36 cellular contexts compared by ENCODE assay signal in the genomic region with DNA sequence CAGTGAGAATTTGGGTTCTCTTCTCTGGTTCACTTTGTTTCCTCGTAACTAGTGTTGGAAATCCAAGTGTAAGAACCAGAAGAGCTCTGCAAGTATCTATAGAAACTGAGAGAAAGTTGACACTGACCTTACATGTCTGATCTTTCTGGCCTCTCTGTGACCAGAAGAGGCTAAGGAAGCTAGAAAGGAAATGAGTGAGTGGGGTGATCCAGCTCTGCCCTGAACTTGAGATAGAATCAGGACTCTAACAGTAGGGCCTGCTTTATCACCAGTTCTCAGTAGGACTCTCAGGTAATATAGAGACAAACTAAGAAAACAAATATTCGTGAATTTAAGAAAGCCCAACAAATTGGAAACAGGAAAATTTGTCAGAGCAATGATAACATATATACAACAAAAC.
"Had no signal": no experiment of that assay in that cellular context is flagged by ENCODE, and none has a peak within 500 bp of the region (broad histone marks: within the 10 kb centered on the region; RNA-seq: fewer than 3 reads in every experiment).

No MANE protein-coding gene starts in this region.

- H3K4me3 ChIP-seq: adrenal gland, body of pancreas, breast epithelium, SJCRH30, SK-N-MC had no signal

- H3K27me3 ChIP-seq: adrenal gland, body of pancreas, breast epithelium, SJCRH30 had no signal

- H3K27me3 Mint-ChIP-seq: activated B cell treated with CpG ODN at 0.5 μM for 24 hours; activated CD4-positive, alpha-beta memory T cell treated with anti-CD3 and anti-CD28 coated beads for 36 hours had no signal

- DNase-seq: activated B cell treated with CpG ODN at 0.5 μM for 24 hours; activated CD4-positive, alpha-beta memory T cell treated with anti-CD3 and anti-CD28 coated beads for 36 hours; activated CD4-positive, alpha-beta T cell treated with anti-CD3 and anti-CD28 coated beads for 4 hours; activated CD4-positive, alpha-beta T cell treated with anti-CD3 and anti-CD28 coated beads, Interleukin-2, amount 50 U/mL, for 1 hour; activated CD4-positive, CD25-positive, alpha-beta regulatory T cell treated with anti-CD3 and anti-CD28 coated beads, Interleukin-2, amount 50 U/mL, for 72 hours; activated CD8-positive, alpha-beta memory T cell treated with anti-CD3 and anti-CD28 coated beads, Interleukin-2, amount 50 U/mL, for 4 hours; activated gamma-delta T cell treated with Interleukin-2 at 50 U/mL for 16 hours; activated naive CD4-positive, alpha-beta T cell treated with anti-CD3 and anti-CD28 coated beads for 36 hours; activated T-cell treated with anti-CD3 and anti-CD28 coated beads for 4 hours; activated T-cell treated with anti-CD3 and anti-CD28 coated beads, Interleukin-2, amount 50 U/mL, for 4 hours; adrenal gland; body of pancreas; caudate nucleus; cerebellar nuclear complex; Kasumi-1; KG1; MM.1S; NCI-H1092 treated with DMSO at 0.1 percent for 48 hours; NCI-H1417; NCI-H146; NCI-H187; NCI-H2029 treated with DMSO at 0.1 percent for 48 hours; NCI-H2107; NCI-H2171; NCI-H510A; NCI-H526; NCI-H748 treated with DMSO at 0.1 percent for 48 hours; OCI-M1; SHP77; SJCRH30 had no signal

- H3K36me3 ChIP-seq: adrenal gland, breast epithelium, SJCRH30 had no signal

- H3K4me3 Mint-ChIP-seq: activated B cell treated with CpG ODN at 0.5 μM for 24 hours; activated CD4-positive, alpha-beta memory T cell treated with anti-CD3 and anti-CD28 coated beads for 36 hours; activated naive CD4-positive, alpha-beta T cell treated with anti-CD3 and anti-CD28 coated beads for 36 hours; activated T-cell treated with anti-CD3 and anti-CD28 coated beads, Interleukin-2, amount 50 U/mL, for 4 hours; activated T-helper 1 cell treated with anti-CD3 and anti-CD28 coated beads, Interleukin-12 subunit alpha, Interleukin-12 subunit beta, Interleukin-2, Interleukin-4 antibody, amounts not matched to agents 30 ng/mL and 10 ng/mL and 1 ng/mL, durations not matched to agents 14 hours and 24 hours and 36 hours; T-helper 1 cell treated with Interleukin-12 subunit alpha and Interleukin-12 subunit beta and Interleukin-4 antibody, amounts not matched to agents 30 μg/mL and 1 μg/mL, for 36 hours; T-helper 2 cell treated with Interferon-gamma antibody and Interleukin-4, amounts not matched to agents 5 μg/mL and 100 μg/mL, for 36 hours had no signal

- H3K27ac ChIP-seq: adrenal gland, body of pancreas, breast epithelium, SJCRH30, SK-N-MC had no signal

- H3K4me1 Mint-ChIP-seq: activated B cell treated with CpG ODN at 0.5 μM for 24 hours had no signal

- ATAC-seq: activated naive CD4-positive, alpha-beta T cell treated with anti-CD3 and anti-CD28 coated beads, Interleukin-2, amount 50 U/mL, for 72 hours; activated T-cell treated with anti-CD3 and anti-CD28 coated beads, Interleukin-2, amount 50 U/mL, for 4 hours; body of pancreas had no signal

- H3K4me1 ChIP-seq: adrenal gland, body of pancreas, breast epithelium had no signal

- H3K27ac Mint-ChIP-seq: activated B cell treated with CpG ODN at 0.5 μM for 24 hours; activated CD4-positive, alpha-beta memory T cell treated with anti-CD3 and anti-CD28 coated beads for 36 hours; activated naive CD4-positive, alpha-beta T cell treated with anti-CD3 and anti-CD28 coated beads for 36 hours; activated naive CD4-positive, alpha-beta T cell treated with anti-CD3 and anti-CD28 coated beads, Interleukin-2, amount 50 U/mL, for 72 hours; activated T-helper 1 cell treated with anti-CD3 and anti-CD28 coated beads, Interleukin-12 subunit alpha, Interleukin-12 subunit beta, Interleukin-2, Interleukin-4 antibody, amounts not matched to agents 30 ng/mL and 10 ng/mL and 1 ng/mL, durations not matched to agents 14 hours and 24 hours and 36 hours; T-helper 1 cell treated with Interleukin-12 subunit alpha and Interleukin-12 subunit beta and Interleukin-4 antibody, amounts not matched to agents 30 μg/mL and 1 μg/mL, for 36 hours; T-helper 2 cell treated with Interferon-gamma antibody and Interleukin-4, amounts not matched to agents 5 μg/mL and 100 μg/mL, for 36 hours had no signal

- H3K36me3 Mint-ChIP-seq: activated CD4-positive, alpha-beta memory T cell treated with anti-CD3 and anti-CD28 coated beads for 36 hours; activated naive CD4-positive, alpha-beta T cell treated with anti-CD3 and anti-CD28 coated beads, Interleukin-2, amount 50 U/mL, for 72 hours had no signal

- H3K9me3 ChIP-seq: adrenal gland, body of pancreas, breast epithelium, SJCRH30 had no signal
